1 cellular context compared by ENCODE assay signal in the genomic region with DNA sequence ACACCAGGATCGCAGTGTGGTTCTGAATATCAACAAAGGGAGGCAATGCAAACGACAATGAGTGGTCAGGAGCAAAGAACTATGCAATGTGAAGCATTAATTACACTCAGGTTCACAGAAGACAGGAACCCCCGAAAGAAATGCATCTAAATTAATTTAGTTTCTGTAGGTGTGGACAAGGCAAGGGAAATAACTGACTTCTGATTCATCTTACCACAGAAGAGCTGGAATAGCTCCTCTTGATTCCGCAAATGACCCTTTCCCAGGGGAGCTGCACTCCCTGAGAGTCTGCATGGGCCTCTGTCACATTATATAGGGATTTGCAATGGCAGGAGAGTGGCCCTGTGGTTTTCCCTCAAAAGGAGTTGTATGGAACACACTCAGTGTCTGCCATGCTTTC.
TF ChIP-seq lines count a peak whose summit lies in the region.

No MANE protein-coding gene starts in this region.

TF ChIP-seq in GM23338, 12 proteins besides CTCF, POLR2A, EP300 and RAD21:
- TF ChIP-seq CREB1 (CRISPR knock-in tag; IDR thresholded peaks at IDR 0.05; ENCODE audit: low read depth) (no peak), STAT1 (IDR thresholded peaks at IDR 0.05; ENCODE audit: unreplicated experiment) (no peak), JUNB (IDR thresholded peaks at IDR 0.05; ENCODE audit: unreplicated experiment) (no peak), NANOG (IDR thresholded peaks at IDR 0.05; ENCODE audit: borderline replicate concordance) (no peak)
- TF ChIP-seq, protein P1, sequence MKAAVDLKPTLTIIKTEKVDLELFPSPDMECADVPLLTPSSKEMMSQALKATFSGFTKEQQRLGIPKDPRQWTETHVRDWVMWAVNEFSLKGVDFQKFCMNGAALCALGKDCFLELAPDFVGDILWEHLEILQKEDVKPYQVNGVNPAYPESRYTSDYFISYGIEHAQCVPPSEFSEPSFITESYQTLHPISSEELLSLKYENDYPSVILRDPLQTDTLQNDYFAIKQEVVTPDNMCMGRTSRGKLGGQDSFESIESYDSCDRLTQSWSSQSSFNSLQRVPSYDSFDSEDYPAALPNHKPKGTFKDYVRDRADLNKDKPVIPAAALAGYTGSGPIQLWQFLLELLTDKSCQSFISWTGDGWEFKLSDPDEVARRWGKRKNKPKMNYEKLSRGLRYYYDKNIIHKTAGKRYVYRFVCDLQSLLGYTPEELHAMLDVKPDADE (IDR thresholded peaks at IDR 0.05) = no peak
- TF ChIP-seq, protein P2, sequence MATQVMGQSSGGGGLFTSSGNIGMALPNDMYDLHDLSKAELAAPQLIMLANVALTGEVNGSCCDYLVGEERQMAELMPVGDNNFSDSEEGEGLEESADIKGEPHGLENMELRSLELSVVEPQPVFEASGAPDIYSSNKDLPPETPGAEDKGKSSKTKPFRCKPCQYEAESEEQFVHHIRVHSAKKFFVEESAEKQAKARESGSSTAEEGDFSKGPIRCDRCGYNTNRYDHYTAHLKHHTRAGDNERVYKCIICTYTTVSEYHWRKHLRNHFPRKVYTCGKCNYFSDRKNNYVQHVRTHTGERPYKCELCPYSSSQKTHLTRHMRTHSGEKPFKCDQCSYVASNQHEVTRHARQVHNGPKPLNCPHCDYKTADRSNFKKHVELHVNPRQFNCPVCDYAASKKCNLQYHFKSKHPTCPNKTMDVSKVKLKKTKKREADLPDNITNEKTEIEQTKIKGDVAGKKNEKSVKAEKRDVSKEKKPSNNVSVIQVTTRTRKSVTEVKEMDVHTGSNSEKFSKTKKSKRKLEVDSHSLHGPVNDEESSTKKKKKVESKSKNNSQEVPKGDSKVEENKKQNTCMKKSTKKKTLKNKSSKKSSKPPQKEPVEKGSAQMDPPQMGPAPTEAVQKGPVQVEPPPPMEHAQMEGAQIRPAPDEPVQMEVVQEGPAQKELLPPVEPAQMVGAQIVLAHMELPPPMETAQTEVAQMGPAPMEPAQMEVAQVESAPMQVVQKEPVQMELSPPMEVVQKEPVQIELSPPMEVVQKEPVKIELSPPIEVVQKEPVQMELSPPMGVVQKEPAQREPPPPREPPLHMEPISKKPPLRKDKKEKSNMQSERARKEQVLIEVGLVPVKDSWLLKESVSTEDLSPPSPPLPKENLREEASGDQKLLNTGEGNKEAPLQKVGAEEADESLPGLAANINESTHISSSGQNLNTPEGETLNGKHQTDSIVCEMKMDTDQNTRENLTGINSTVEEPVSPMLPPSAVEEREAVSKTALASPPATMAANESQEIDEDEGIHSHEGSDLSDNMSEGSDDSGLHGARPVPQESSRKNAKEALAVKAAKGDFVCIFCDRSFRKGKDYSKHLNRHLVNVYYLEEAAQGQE (IDR thresholded peaks at IDR 0.05; ENCODE audit: unreplicated experiment) = no peak
- TF ChIP-seq, protein P3, sequence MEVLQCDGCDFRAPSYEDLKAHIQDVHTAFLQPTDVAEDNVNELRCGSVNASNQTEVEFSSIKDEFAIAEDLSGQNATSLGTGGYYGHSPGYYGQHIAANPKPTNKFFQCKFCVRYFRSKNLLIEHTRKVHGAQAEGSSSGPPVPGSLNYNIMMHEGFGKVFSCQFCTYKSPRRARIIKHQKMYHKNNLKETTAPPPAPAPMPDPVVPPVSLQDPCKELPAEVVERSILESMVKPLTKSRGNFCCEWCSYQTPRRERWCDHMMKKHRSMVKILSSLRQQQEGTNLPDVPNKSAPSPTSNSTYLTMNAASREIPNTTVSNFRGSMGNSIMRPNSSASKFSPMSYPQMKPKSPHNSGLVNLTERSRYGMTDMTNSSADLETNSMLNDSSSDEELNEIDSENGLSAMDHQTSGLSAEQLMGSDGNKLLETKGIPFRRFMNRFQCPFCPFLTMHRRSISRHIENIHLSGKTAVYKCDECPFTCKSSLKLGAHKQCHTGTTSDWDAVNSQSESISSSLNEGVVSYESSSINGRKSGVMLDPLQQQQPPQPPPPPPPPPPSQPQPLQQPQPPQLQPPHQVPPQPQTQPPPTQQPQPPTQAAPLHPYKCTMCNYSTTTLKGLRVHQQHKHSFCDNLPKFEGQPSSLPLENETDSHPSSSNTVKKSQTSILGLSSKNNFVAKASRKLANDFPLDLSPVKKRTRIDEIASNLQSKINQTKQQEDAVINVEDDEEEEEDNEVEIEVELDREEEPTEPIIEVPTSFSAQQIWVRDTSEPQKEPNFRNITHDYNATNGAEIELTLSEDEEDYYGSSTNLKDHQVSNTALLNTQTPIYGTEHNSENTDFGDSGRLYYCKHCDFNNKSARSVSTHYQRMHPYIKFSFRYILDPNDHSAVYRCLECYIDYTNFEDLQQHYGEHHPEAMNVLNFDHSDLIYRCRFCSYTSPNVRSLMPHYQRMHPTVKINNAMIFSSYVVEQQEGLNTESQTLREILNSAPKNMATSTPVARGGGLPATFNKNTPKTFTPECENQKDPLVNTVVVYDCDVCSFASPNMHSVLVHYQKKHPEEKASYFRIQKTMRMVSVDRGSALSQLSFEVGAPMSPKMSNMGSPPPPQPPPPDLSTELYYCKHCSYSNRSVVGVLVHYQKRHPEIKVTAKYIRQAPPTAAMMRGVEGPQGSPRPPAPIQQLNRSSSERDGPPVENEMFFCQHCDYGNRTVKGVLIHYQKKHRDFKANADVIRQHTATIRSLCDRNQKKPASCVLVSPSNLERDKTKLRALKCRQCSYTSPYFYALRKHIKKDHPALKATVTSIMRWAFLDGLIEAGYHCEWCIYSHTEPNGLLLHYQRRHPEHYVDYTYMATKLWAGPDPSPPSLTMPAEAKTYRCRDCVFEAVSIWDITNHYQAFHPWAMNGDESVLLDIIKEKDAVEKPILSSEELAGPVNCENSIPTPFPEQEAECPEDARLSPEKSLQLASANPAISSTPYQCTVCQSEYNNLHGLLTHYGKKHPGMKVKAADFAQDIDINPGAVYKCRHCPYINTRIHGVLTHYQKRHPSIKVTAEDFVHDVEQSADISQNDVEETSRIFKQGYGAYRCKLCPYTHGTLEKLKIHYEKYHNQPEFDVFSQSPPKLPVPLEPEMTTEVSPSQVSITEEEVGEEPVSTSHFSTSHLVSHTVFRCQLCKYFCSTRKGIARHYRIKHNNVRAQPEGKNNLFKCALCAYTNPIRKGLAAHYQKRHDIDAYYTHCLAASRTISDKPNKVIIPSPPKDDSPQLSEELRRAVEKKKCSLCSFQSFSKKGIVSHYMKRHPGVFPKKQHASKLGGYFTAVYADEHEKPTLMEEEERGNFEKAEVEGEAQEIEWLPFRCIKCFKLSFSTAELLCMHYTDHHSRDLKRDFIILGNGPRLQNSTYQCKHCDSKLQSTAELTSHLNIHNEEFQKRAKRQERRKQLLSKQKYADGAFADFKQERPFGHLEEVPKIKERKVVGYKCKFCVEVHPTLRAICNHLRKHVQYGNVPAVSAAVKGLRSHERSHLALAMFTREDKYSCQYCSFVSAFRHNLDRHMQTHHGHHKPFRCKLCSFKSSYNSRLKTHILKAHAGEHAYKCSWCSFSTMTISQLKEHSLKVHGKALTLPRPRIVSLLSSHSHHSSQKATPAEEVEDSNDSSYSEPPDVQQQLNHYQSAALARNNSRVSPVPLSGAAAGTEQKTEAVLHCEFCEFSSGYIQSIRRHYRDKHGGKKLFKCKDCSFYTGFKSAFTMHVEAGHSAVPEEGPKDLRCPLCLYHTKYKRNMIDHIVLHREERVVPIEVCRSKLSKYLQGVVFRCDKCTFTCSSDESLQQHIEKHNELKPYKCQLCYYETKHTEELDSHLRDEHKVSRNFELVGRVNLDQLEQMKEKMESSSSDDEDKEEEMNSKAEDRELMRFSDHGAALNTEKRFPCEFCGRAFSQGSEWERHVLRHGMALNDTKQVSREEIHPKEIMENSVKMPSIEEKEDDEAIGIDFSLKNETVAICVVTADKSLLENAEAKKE (CRISPR knock-in tag; IDR thresholded peaks at IDR 0.05) = no peak
